28 cellular contexts compared by ENCODE assay signal in the genomic region with DNA sequence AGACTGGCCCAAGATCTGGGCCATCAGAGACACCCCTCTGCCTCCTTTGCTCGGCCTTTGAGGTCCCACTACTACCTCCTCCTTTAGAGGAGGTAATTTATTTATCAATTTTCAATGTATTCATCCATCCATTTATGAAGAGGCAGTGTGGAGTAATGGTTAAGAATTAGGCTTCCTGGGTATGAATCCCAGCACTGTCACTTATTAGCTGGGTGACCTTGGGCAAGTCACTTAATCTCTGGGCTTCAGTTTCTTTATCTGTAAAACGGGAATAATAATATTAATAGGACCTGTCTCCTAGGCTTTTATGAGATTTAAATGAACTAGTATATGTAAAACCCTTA. TPM values are rescaled to one million over a fixed set of nuclear protein-coding genes. Genes with fewer than 3 reads are reported as not detected.
"Had no signal": no experiment of that assay in that cellular context is flagged by ENCODE, and none has a peak within 500 bp of the region (broad histone marks: within the 10 kb centered on the region; RNA-seq: fewer than 3 reads in every experiment).

No MANE protein-coding gene starts in this region.

- H3K4me3 Mint-ChIP-seq: activated CD4-positive, alpha-beta T cell treated with anti-CD3 and anti-CD28 coated beads, Interleukin-2, amount 10 ng/mL, durations not matched to agents 7 days and 5 days; activated CD8-positive, alpha-beta T cell treated with anti-CD3 and anti-CD28 coated beads, Interleukin-2, amount 10 ng/mL, durations not matched to agents 7 days and 5 days; activated naive CD4-positive, alpha-beta T cell treated with anti-CD3 and anti-CD28 coated beads, Interleukin-2, amount 50 U/mL, for 24 hours; dendritic cell treated with granulocyte-macrophage colony-stimulating factor and Interleukin-4, amounts not matched to agents 40 ng/mL and 50 ng/mL, for 4 days; naive thymus-derived CD8-positive, alpha-beta T cell; neural progenitor cell; T-cell had no signal

- H3K36me3 Mint-ChIP-seq: activated naive CD4-positive, alpha-beta T cell treated with anti-CD3 and anti-CD28 coated beads, Interleukin-2, amount 50 U/mL, for 24 hours; brain; naive thymus-derived CD8-positive, alpha-beta T cell; neural progenitor cell; T-cell had no signal

- ATAC-seq: activated CD8-positive, alpha-beta T cell treated with anti-CD3 and anti-CD28 coated beads, Interleukin-2, amount 10 ng/mL, durations not matched to agents 7 days and 5 days; foreskin keratinocyte; lower lobe of right lung; naive thymus-derived CD8-positive, alpha-beta T cell; T-cell had no signal

- H3K9me3 Mint-ChIP-seq: activated CD4-positive, alpha-beta T cell treated with anti-CD3 and anti-CD28 coated beads, Interleukin-2, amount 10 ng/mL, durations not matched to agents 7 days and 5 days; activated naive CD4-positive, alpha-beta T cell treated with anti-CD3 and anti-CD28 coated beads, Interleukin-2, amount 50 U/mL, for 24 hours; brain; dendritic cell treated with granulocyte-macrophage colony-stimulating factor and Interleukin-4, amounts not matched to agents 40 ng/mL and 50 ng/mL, for 4 days; naive thymus-derived CD8-positive, alpha-beta T cell; neural progenitor cell; T-cell had no signal

- H3K27me3 Mint-ChIP-seq: activated naive CD4-positive, alpha-beta T cell treated with anti-CD3 and anti-CD28 coated beads, Interleukin-2, amount 50 U/mL, for 24 hours; dendritic cell treated with granulocyte-macrophage colony-stimulating factor and Interleukin-4, amounts not matched to agents 40 ng/mL and 50 ng/mL, for 4 days had no signal

- H3K9me3 ChIP-seq: lower lobe of right lung, sigmoid colon, upper lobe of left lung had no signal

- H3K4me3 ChIP-seq: neural progenitor cell, sigmoid colon had no signal

- H3K4me1 ChIP-seq: neural progenitor cell, sigmoid colon had no signal

- H3K36me3 ChIP-seq: lower lobe of right lung, neural progenitor cell, sigmoid colon, upper lobe of left lung, WERI-Rb-1 had no signal

- H3K4me1 Mint-ChIP-seq: activated CD4-positive, alpha-beta T cell treated with anti-CD3 and anti-CD28 coated beads, Interleukin-2, amount 10 ng/mL, durations not matched to agents 7 days and 5 days; activated naive CD4-positive, alpha-beta T cell treated with anti-CD3 and anti-CD28 coated beads, Interleukin-2, amount 50 U/mL, for 24 hours; brain; neural progenitor cell; T-cell had no signal

- H3K27ac Mint-ChIP-seq: activated CD4-positive, alpha-beta T cell treated with anti-CD3 and anti-CD28 coated beads, Interleukin-2, amount 10 ng/mL, durations not matched to agents 7 days and 5 days; activated CD8-positive, alpha-beta T cell treated with anti-CD3 and anti-CD28 coated beads, Interleukin-2, amount 10 ng/mL, durations not matched to agents 7 days and 5 days; activated naive CD4-positive, alpha-beta T cell treated with anti-CD3 and anti-CD28 coated beads, Interleukin-2, amount 50 U/mL, for 24 hours; brain; dendritic cell treated with granulocyte-macrophage colony-stimulating factor and Interleukin-4, amounts not matched to agents 40 ng/mL and 50 ng/mL, for 4 days; neural progenitor cell; T-cell had no signal

- H3K9ac ChIP-seq: neural progenitor cell had no signal

- DNase-seq: activated CD4-positive, alpha-beta T cell treated with anti-CD3 and anti-CD28 coated beads, Interleukin-2, amount 10 ng/mL, durations not matched to agents 7 days and 5 days; activated CD4-positive, CD25-positive, alpha-beta regulatory T cell treated with anti-CD3 and anti-CD28 coated beads, Interleukin-2, amount 50 U/mL, for 72 hours; activated CD8-positive, alpha-beta T cell treated with anti-CD3 and anti-CD28 coated beads, Interleukin-2, amount 10 ng/mL, durations not matched to agents 7 days and 5 days; activated gamma-delta T cell treated with Interleukin-2 at 50 U/mL for 16 hours; activated T-cell treated with anti-CD3 and anti-CD28 coated beads, Interleukin-2, amount 50 U/mL, for 1 hour; anterior cingulate cortex; caudate nucleus; effector CD8-positive, alpha-beta T cell; foreskin keratinocyte; hypothalamus; lower lobe of right lung; naive thymus-derived CD8-positive, alpha-beta T cell; sigmoid colon; stimulated activated CD4-positive, alpha-beta T cell treated with anti-CD3 and anti-CD28 coated beads, Interleukin-4, amount 100 ng/mL, for 24 hours; stimulated activated naive CD4-positive, alpha-beta T cell treated with Interleukin-2 at 50 U/mL for 16 hours; T-cell; WERI-Rb-1 had no signal

- H3K27ac ChIP-seq: foreskin keratinocyte, neural progenitor cell, sigmoid colon, WERI-Rb-1 had no signal

- H3K27me3 ChIP-seq: foreskin keratinocyte, sigmoid colon, upper lobe of left lung had no signal

RNA-seq across cellular contexts. Expression of gene NR0B2, which starts 1.7 kb away (rescaled TPM):
- total RNA-seq: activated CD4-positive, alpha-beta T cell treated with anti-CD3 and anti-CD28 coated beads, Interleukin-2, amount 10 ng/mL, durations not matched to agents 7 days and 5 days; activated CD8-positive, alpha-beta T cell treated with anti-CD3 and anti-CD28 coated beads, Interleukin-2, amount 10 ng/mL, durations not matched to agents 7 days and 5 days; foreskin keratinocyte; glomerular endothelial cell; naive thymus-derived CD8-positive, alpha-beta T cell; osteoblast; pulmonary artery endothelial cell; sigmoid colon; subcutaneous adipose tissue; T-cell had no signal
- polyA plus RNA-seq: esophagus, foreskin keratinocyte had no signal

RNA-seq across cellular contexts. Expression of gene KDF1, which starts 48.1 kb away (rescaled TPM):
- total RNA-seq: activated CD4-positive, alpha-beta T cell treated with anti-CD3 and anti-CD28 coated beads, Interleukin-2, amount 10 ng/mL, durations not matched to agents 7 days and 5 days; activated CD8-positive, alpha-beta T cell treated with anti-CD3 and anti-CD28 coated beads, Interleukin-2, amount 10 ng/mL, durations not matched to agents 7 days and 5 days; glomerular endothelial cell; mesenteric fat pad; osteoblast; pulmonary artery endothelial cell; sigmoid colon; subcutaneous adipose tissue had no signal
